In genomic region chr6:26026833-26027490, GRCh38 we compare ENCODE assay signal across 1 cellular context.
A peak's percentile ranks its signal among the peaks of the same experiment; 100 is the strongest.
TF ChIP-seq lines count a peak whose summit lies in the region.

No MANE protein-coding gene starts in this region.

TF ChIP-seq in HEK293, 187 proteins besides CTCF, POLR2A, EP300 and RAD21 (continued from another document):
- TF ChIP-seq ZNF449 (tag by site-specific recombination; IDR thresholded peaks at IDR 0.05) (no peak), ZNF404 (tag by site-specific recombination; IDR thresholded peaks at IDR 0.05) (no peak), ZNF624 (tag by site-specific recombination; IDR thresholded peaks at IDR 0.05) (peak; percentile 35; the same call in 1 of the 2 replicates), ZNF558 (tag by site-specific recombination; IDR thresholded peaks at IDR 0.05) (0 out of 2 replicates have a peak, but pooled peaks have one; percentile 26), ZNF433 (tag by site-specific recombination; IDR thresholded peaks at IDR 0.05; ENCODE audit: low read depth) (no peak), ZNF184 (tag by site-specific recombination; IDR thresholded peaks at IDR 0.05) (no peak), ZNF398 (tag by site-specific recombination; IDR thresholded peaks at IDR 0.05) (no peak), ZNF394 (tag by site-specific recombination; IDR thresholded peaks at IDR 0.05; ENCODE audit: borderline replicate concordance) (peak; percentile 80; the same call in 1 of the 2 replicates), ZNF133 (tag by site-specific recombination; IDR thresholded peaks at IDR 0.05) (no peak), ZNF544 (tag by site-specific recombination; IDR thresholded peaks at IDR 0.05) (no peak), ZNF701 (tag by site-specific recombination; IDR thresholded peaks at IDR 0.05) (no peak), KLF10 (tag by site-specific recombination; IDR thresholded peaks at IDR 0.05) (peak; percentile 68), GLI4 (tag by site-specific recombination; IDR thresholded peaks at IDR 0.05) (peak; percentile 92; the same call in 1 of the 2 replicates), ZBTB48 (tag by site-specific recombination; IDR thresholded peaks at IDR 0.05) (0 out of 2 replicates have a peak, but pooled peaks have one; percentile 47), SCRT2 (tag by site-specific recombination; IDR thresholded peaks at IDR 0.05) (peak; percentile 30; the same call in 1 of the 2 replicates), ZNF677 (tag by site-specific recombination; IDR thresholded peaks at IDR 0.05) (no peak)
